8 cellular contexts compared by ENCODE assay signal in genomic region chr13:111202745-111203144, GRCh38.
DNase-seq lines count a peak whose midpoint lies in the region; ATAC-seq and TF ChIP-seq lines count a peak whose summit lies in the region.

No MANE protein-coding gene starts in this region.

- peaks cover 18% of the 10 kb centered on the region for H3K36me3 Mint-ChIP-seq in activated T-helper 1 cell treated with anti-CD3 and anti-CD28 coated beads, Interleukin-12 subunit alpha, Interleukin-12 subunit beta, Interleukin-2, Interleukin-4 antibody, amounts not matched to agents 30 ng/mL and 10 ng/mL and 1 ng/mL, durations not matched to agents 14 hours and 24 hours and 36 hours (ENCODE audit: low read depth)

- no peaks in the 10 kb centered on the region for H3K9me3 Mint-ChIP-seq in activated T-helper 1 cell treated with anti-CD3 and anti-CD28 coated beads, Interleukin-12 subunit alpha, Interleukin-12 subunit beta, Interleukin-2, Interleukin-4 antibody, amounts not matched to agents 30 ng/mL and 10 ng/mL and 1 ng/mL, durations not matched to agents 14 hours and 24 hours and 36 hours

- in situ Hi-C loops in transverse colon (cut with MboI; ENCODE audit: low pct_ligation_motif_present in 1 of 4, low pct_unique_long_range_greater_than_20kb in 1 of 4, low sequenced_read_pairs in 3 of 4) = loop anchor here in 1 of 4 donors (25.0 kb wide), 1 partner anchor 290 kb away; the partner anchor contains the start of gene ANKRD10

- H3K9me3 ChIP-seq in right cardiac atrium (ENCODE audit: control insufficient read depth, low read length) (no peaks in the 10 kb centered on the region), transverse colon (no peaks in the 10 kb centered on the region)

- no peak for TF ChIP-seq EP300 in transverse colon (IDR thresholded peaks at IDR 0.05; ENCODE audit: low read depth)

- H3K27ac ChIP-seq in right cardiac atrium (ENCODE audit: low read length) (no peak overlapping the region), transverse colon (peak overlapping the region in 3 of 4 donors; percentile 30 to 48 (median 48))

- H3K4me3 ChIP-seq in right cardiac atrium (ENCODE audit: low read length) = peak overlapping the region; percentile 45
- no peak overlapping the region for H3K4me3 ChIP-seq in transverse colon

- 2% methylated on average over 1 of the region's 1 CpG for WGBS in right cardiac atrium
- WGBS in transverse colon (ENCODE audit: low coverage in 1 of 2), 2 donors = 27 to 29% methylated on average over 1 of the region's 1 CpG

- peak overlapping the region; percentile 31 for H3K27ac Mint-ChIP-seq in activated T-helper 1 cell treated with anti-CD3 and anti-CD28 coated beads, Interleukin-12 subunit alpha, Interleukin-12 subunit beta, Interleukin-2, Interleukin-4 antibody, amounts not matched to agents 30 ng/mL and 10 ng/mL and 1 ng/mL, durations not matched to agents 14 hours and 24 hours and 36 hours

- no peaks in the 10 kb centered on the region for H3K27me3 Mint-ChIP-seq in activated T-helper 1 cell treated with anti-CD3 and anti-CD28 coated beads, Interleukin-12 subunit alpha, Interleukin-12 subunit beta, Interleukin-2, Interleukin-4 antibody, amounts not matched to agents 30 ng/mL and 10 ng/mL and 1 ng/mL, durations not matched to agents 14 hours and 24 hours and 36 hours (ENCODE audit: insufficient read depth)

- peaks cover 0 to 8% (median 0%) of the 10 kb centered on the region in 4 donors for H3K36me3 ChIP-seq in transverse colon

- peaks cover 24% of the 10 kb centered on the region for H3K4me1 ChIP-seq in right cardiac atrium (ENCODE audit: control insufficient read depth, insufficient read depth, low read length)
- H3K4me1 ChIP-seq in transverse colon = peaks cover 3 to 42% (median 15%) of the 10 kb centered on the region in 4 donors

- intact Hi-C loops in activated T-helper 1 cell treated with anti-CD3 and anti-CD28 coated beads, Interleukin-12 subunit alpha, Interleukin-12 subunit beta, Interleukin-2, Interleukin-4 antibody, amounts not matched to agents 30 ng/mL and 10 ng/mL and 1 ng/mL, durations not matched to agents 14 hours and 24 hours and 36 hours (cut with micrococcal nuclease) = loop anchor here (1.0 to 5.0 kb wide), 3 partner anchors 13 to 285 kb away; partner anchors contain the start of gene ANKRD10
- intact Hi-C loops in right cardiac atrium (cut with DNase I) (loop anchor here in 1 of 4 donors (5.0 kb wide), 1 partner anchor 50 kb away; no protein-coding TSS in a partner anchor), transverse colon (cut with DNase I; ENCODE audit: low total_unique reads) (no loop called here)

- H3K4me1 Mint-ChIP-seq in activated T-helper 1 cell treated with anti-CD3 and anti-CD28 coated beads, Interleukin-12 subunit alpha, Interleukin-12 subunit beta, Interleukin-2, Interleukin-4 antibody, amounts not matched to agents 30 ng/mL and 10 ng/mL and 1 ng/mL, durations not matched to agents 14 hours and 24 hours and 36 hours (ENCODE audit: low read depth) = peaks cover 55% of the 10 kb centered on the region

- ATAC-seq in GM21367 (IDR thresholded peaks at IDR 0.05; ENCODE audit: unreplicated experiment) = peak; percentile 73
- ATAC-seq in HG03558 (IDR thresholded peaks at IDR 0.05; ENCODE audit: extremely low read depth, unreplicated experiment) = peak; percentile 84
- peak; percentile 80 to 89 for ATAC-seq in right cardiac atrium

- H3K27me3 ChIP-seq in right cardiac atrium (ENCODE audit: control insufficient read depth, insufficient read depth) = no peaks in the 10 kb centered on the region
- no peaks in the 10 kb centered on the region for H3K27me3 ChIP-seq in transverse colon

- no peak overlapping the region for H3K4me3 Mint-ChIP-seq in activated T-helper 1 cell treated with anti-CD3 and anti-CD28 coated beads, Interleukin-12 subunit alpha, Interleukin-12 subunit beta, Interleukin-2, Interleukin-4 antibody, amounts not matched to agents 30 ng/mL and 10 ng/mL and 1 ng/mL, durations not matched to agents 14 hours and 24 hours and 36 hours

- DNase-seq in GM03348 (ENCODE audit: low spot score) (peak; percentile 55), right cardiac atrium (no peak), transverse colon (no peak), NCI-H146 treated with DMSO at 0.1 percent for 48 hours (lab: John Stamatoyannopoulos, UW; ENCODE audit: unreplicated experiment) (no peak), Ammon's horn (ENCODE audit: low spot score) (no peak)
- no peak for DNase-seq in activated T-helper 1 cell treated with anti-CD3 and anti-CD28 coated beads, Interleukin-12 subunit alpha, Interleukin-12 subunit beta, Interleukin-2, Interleukin-4 antibody, amounts not matched to agents 30 ng/mL and 10 ng/mL and 1 ng/mL, durations not matched to agents 14 hours and 24 hours and 36 hours (ENCODE audit: low spot score)

- no peak for TF ChIP-seq CTCF in transverse colon (IDR thresholded peaks at IDR 0.05)

- no peak for TF ChIP-seq POLR2A in transverse colon (IDR thresholded peaks at IDR 0.05)
